In the genomic region with DNA sequence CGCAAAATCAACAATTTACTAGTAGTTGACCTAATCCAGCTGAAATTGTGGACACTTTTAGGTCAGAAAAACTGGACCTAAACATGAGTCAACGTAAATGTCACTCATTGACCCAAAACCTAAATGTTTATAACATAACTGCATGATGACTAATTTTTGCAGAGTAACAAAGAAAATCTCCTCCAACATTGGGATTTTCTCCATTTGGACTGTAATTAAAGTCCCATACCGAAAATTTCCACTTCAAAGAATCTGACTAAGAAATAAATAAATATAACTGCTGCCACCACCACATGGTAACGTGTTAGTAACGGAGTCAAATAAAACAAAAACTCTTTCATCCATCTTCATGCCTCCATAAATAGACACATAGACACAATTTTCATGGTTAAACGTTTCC, we compare ENCODE assay signal across 8 cellular contexts. TPM values are rescaled to one million over a fixed set of nuclear protein-coding genes. Genes with fewer than 3 reads are reported as not detected.
A peak's percentile ranks its signal among the peaks of the same experiment; 100 is the strongest.
DNase-seq lines count a peak whose midpoint lies in the region; ATAC-seq, FAIRE-seq and TF ChIP-seq lines count a peak whose summit lies in the region.

No MANE protein-coding gene starts in this region.

- no peak for FAIRE-seq in HepG2 (lab: Jason Lieb, UNC)

- TF ChIP-seq EP300 in HepG2 (IDR thresholded peaks at IDR 0.05; ENCODE audit: low read depth in 2 of 2, low read length in 2 of 2) = no peak
- TF ChIP-seq EP300 in HepG2 (CRISPR knock-in tag; IDR thresholded peaks at IDR 0.05; ENCODE audit: borderline replicate concordance) = no peak

- H3K27ac ChIP-seq in brain microvascular endothelial cell (peak overlapping the region; percentile 75), HepG2 (ENCODE audit: extremely low read length, insufficient read depth, low read length) (peak overlapping the region; percentile 85)

- peaks cover 49% of the 10 kb centered on the region for H3K4me1 ChIP-seq in HepG2 (ENCODE audit: insufficient read depth, low read length)

- H3K4me3 Mint-ChIP-seq in HFFc6 = peak overlapping the region; percentile 95

- H3K27me3 Mint-ChIP-seq in HFFc6 (ENCODE audit: insufficient read depth) = no peaks in the 10 kb centered on the region; the same call in 1 of the 2 replicates

- no peaks in the 10 kb centered on the region for H3K9me3 ChIP-seq in HepG2 (ENCODE audit: low read length)

- H3K4me2 ChIP-seq in HepG2 (ENCODE audit: low read depth, low read length) = peak overlapping the region; percentile 76

- TF ChIP-seq CTCF in AG04449 (IDR thresholded peaks at IDR 0.05; ENCODE audit: insufficient read depth, low read length, missing control alignments) (no peak), HFFc6 (IDR thresholded peaks at IDR 0.05) (no peak), brain microvascular endothelial cell (IDR thresholded peaks at IDR 0.05; ENCODE audit: low read depth, low read length, missing control alignments) (no peak), HepG2 (CRISPR knock-in tag; IDR thresholded peaks at IDR 0.05) (no peak)

- no peak overlapping the region for H2AFZ ChIP-seq in HepG2 (ENCODE audit: low read length)

- peaks cover 53% of the 10 kb centered on the region for H3K79me2 ChIP-seq in HepG2 (ENCODE audit: insufficient read depth, low read length)

- TF ChIP-seq RAD21 in HepG2 (CRISPR knock-in tag; IDR thresholded peaks at IDR 0.05) = no peak

- H3K36me3 ChIP-seq in brain microvascular endothelial cell (replicated peaks) = no peaks in the 10 kb centered on the region
- no peaks in the 10 kb centered on the region for H3K36me3 ChIP-seq in HepG2 (replicated peaks in 1 of 2; ENCODE audit: control insufficient read depth in 1 of 2, insufficient read depth in 2 of 2, low read length in 2 of 2)

- peak overlapping the region; percentile 76 for H3K4me3 ChIP-seq in AG04449 (ENCODE audit: low read depth, low read length)
- H3K4me3 ChIP-seq in brain microvascular endothelial cell (ENCODE audit: low read depth, low read length) = peak overlapping the region; percentile 76
- H3K4me3 ChIP-seq in HepG2 (replicated peaks in 1 of 3; ENCODE audit: insufficient read depth in 1 of 3, low read depth in 2 of 3, low read length in 3 of 3) = peak overlapping the region; percentile 76 to 82 (median 78)

- H3K27me3 ChIP-seq in brain microvascular endothelial cell (replicated peaks) (no peaks in the 10 kb centered on the region), HepG2 (ENCODE audit: control insufficient read depth in 1 of 2, insufficient read depth in 2 of 2, low read length in 2 of 2) (no peaks in the 10 kb centered on the region; a peak in 1 of 5 replicates)

- H3K9ac ChIP-seq in HepG2 (ENCODE audit: insufficient read depth, low read depth, low read length) = peak overlapping the region; percentile 80

- no TSS peak for BruUV-seq in HepG2 (replicated peaks; lab: Mats Ljungman, UMichigan)

- H4K20me1 ChIP-seq in HepG2 (ENCODE audit: insufficient read depth, low read length) = peaks cover 4% of the 10 kb centered on the region; the same call in 1 of the 2 replicates

- peaks cover 51% of the 10 kb centered on the region for H3K4me1 Mint-ChIP-seq in HFFc6 (ENCODE audit: low read depth)

- DNase-seq in AG04449 (ENCODE audit: low read depth, low spot score) (no peak), HFFc6 (peak; percentile 90), brain microvascular endothelial cell (peak; percentile 13), HepG2 (ENCODE audit: low spot score) (peak; percentile 35), putamen (ENCODE audit: low spot score) (no peak)
- no peak for DNase-seq in activated CD8-positive, alpha-beta memory T cell treated with anti-CD3 and anti-CD28 coated beads, Interleukin-2, amount 50 U/mL, for 48 hours
- no peak for DNase-seq in NK-92 treated with Interleukin-12 subunit alpha and Interleukin-12 subunit beta, amount 100 ng/mL, for 24 hours (lab: John Stamatoyannopoulos, UW)

- ATAC-seq in HepG2 (no peak), GM18858 (IDR thresholded peaks at IDR 0.05; ENCODE audit: unreplicated experiment) (no peak)

- POLR2A ChIA-PET in AG04449 (lab: Yijun Ruan, JAX) = no interaction called here
- POLR2A ChIA-PET in HepG2 (lab: Yijun Ruan, JAX) = interaction anchor here (1.3 to 2.9 kb wide), 5 partner anchors 7 to 57 kb away, joined by 6 to 20 read pairs (median 9); no protein-coding TSS in a partner anchor

- H3K27ac Mint-ChIP-seq in HFFc6 = peak overlapping the region; percentile 92

- in situ Hi-C loops in brain microvascular endothelial cell (cut with HindIII; ENCODE audit: low pct_ligation_motif_present, low sequenced_read_pairs) = no loop called here
- in situ Hi-C loops in HepG2 (cut with HindIII; ENCODE audit: extremely low pct_ligation_motif_present, low pct_unique_long_range_greater_than_20kb) = no loop called here

- peaks cover 5% of the 10 kb centered on the region; the same call in 1 of the 2 replicates for H3K36me3 Mint-ChIP-seq in HFFc6 (ENCODE audit: low read depth)

- CTCF ChIA-PET in AG04449 (lab: Yijun Ruan, JAX) = interaction anchor here (1.5 kb wide), 1 partner anchor 41 kb away, joined by 3 read pairs; no protein-coding TSS in a partner anchor
- CTCF ChIA-PET in HepG2 (lab: Yijun Ruan, JAX; ENCODE audit: low intra/inter-chr PET ratio, low total read pairs) = no interaction called here

- 6% methylated on average over 6 of the region's 6 CpGs for WGBS in HepG2 (ENCODE audit: low lambda C conversion rate)

- intact Hi-C loops in HepG2 (cut with micrococcal nuclease; ENCODE audit: unreplicated experiment) = loop anchor here (2.0 kb wide), 1 partner anchor 39 kb away; no protein-coding TSS in a partner anchor

- no peaks in the 10 kb centered on the region for H3K9me3 Mint-ChIP-seq in HFFc6

- TF ChIP-seq POLR2A in HepG2 (IDR thresholded peaks at IDR 0.05; ENCODE audit: insufficient read depth in 1 of 2, low read depth in 2 of 2, low read length in 2 of 2) = no peak

TF ChIP-seq in HepG2, 621 proteins besides CTCF, POLR2A, EP300 and RAD21:
- TF ChIP-seq PAWR (CRISPR knock-in tag; IDR thresholded peaks at IDR 0.05; ENCODE audit: borderline replicate concordance) = no peak
- TF ChIP-seq AGO1 (IDR thresholded peaks at IDR 0.05; ENCODE audit: low read depth, low read length, poor library complexity, severe bottlenecking) = no peak
- peak; percentile 54; the same call in 1 of the 2 replicates for TF ChIP-seq LCORL (IDR thresholded peaks at IDR 0.05)
- TF ChIP-seq LCORL (CRISPR knock-in tag; IDR thresholded peaks at IDR 0.05) = no peak
- TF ChIP-seq, protein P1, sequence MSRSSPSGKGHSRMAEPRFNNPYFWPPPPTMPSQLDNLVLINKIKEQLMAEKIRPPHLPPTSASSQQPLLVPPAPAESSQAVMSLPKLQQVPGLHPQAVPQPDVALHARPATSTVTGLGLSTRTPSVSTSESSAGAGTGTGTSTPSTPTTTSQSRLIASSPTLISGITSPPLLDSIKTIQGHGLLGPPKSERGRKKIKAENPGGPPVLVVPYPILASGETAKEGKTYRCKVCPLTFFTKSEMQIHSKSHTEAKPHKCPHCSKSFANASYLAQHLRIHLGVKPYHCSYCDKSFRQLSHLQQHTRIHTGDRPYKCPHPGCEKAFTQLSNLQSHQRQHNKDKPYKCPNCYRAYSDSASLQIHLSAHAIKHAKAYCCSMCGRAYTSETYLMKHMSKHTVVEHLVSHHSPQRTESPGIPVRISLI (CRISPR knock-in tag; IDR thresholded peaks at IDR 0.05; ENCODE audit: borderline replicate concordance) = no peak
- peak; percentile 22 for TF ChIP-seq SAP130 (CRISPR knock-in tag; IDR thresholded peaks at IDR 0.05; ENCODE audit: low read depth)

RNA-seq across cellular contexts. Expression of a gene that starts 1.9 kb away (rescaled TPM):
- 10 to 100 TPM; 15.1 to 19.0 (median 17.7) TPM for total RNA-seq in HFFc6 (2021; fragmentation: NEBNext Ultra II Directional; extraction: Animal tissue kit (Norgen Biotek cat#: 25700))
- 29.6 and 40.8 TPM in 2 replicates for total RNA-seq in HepG2 (2016; rRNA removed; fragmentation: Illumina TruSeq; extraction: Trizol)
- total RNA-seq in HepG2 (2016; cell fraction: cytosol; rRNA removed; fragmentation: Illumina TruSeq; extraction: Trizol; ENCODE audit: low read depth) = 22.0 and 26.3 TPM in 2 replicates
- 28.7 and 37.1 TPM in 2 replicates for total RNA-seq in HepG2 (2016; cell fraction: insoluble cytoplasmic fraction; rRNA removed; fragmentation: Illumina TruSeq; extraction: Trizol)
- 28.2 and 31.1 TPM in 2 replicates for total RNA-seq in HepG2 (2016; cell fraction: membrane; rRNA removed; fragmentation: Illumina TruSeq; extraction: Trizol)
- total RNA-seq in HepG2 (2016; cell fraction: nucleus; rRNA removed; fragmentation: Illumina TruSeq; extraction: Trizol) = 90.9 and 93.4 TPM in 2 replicates
- polyA plus RNA-seq in HepG2 (2011; rRNA removed) = 32.2 and 34.8 TPM in 2 replicates
- 17.7 and 29.2 TPM in 2 replicates for polyA plus RNA-seq in HepG2 (2011; cell fraction: cytosol; rRNA removed)
- polyA plus RNA-seq in HepG2 (2011; cell fraction: nucleus; rRNA removed) = 41.4 and 54.6 TPM in 2 replicates
- polyA plus RNA-seq in HepG2 (2012) = 38.8 and 45.2 TPM in 2 replicates
- polyA plus RNA-seq in HepG2 (2016; cell fraction: cytosol; fragmentation: Illumina TruSeq; extraction: Trizol; ENCODE audit: low read depth) = 4.8 TPM in 2 replicates
- polyA plus RNA-seq in HepG2 (2016; cell fraction: insoluble cytoplasmic fraction; fragmentation: Illumina TruSeq; extraction: Trizol; ENCODE audit: low read depth) = 26.1 and 28.8 TPM in 2 replicates
- polyA plus RNA-seq in HepG2 (2016; cell fraction: membrane; fragmentation: Illumina TruSeq; extraction: Trizol; ENCODE audit: low read depth) = 13.9 and 15.0 TPM in 2 replicates
- polyA plus RNA-seq in HepG2 (2016; cell fraction: nucleus; fragmentation: Illumina TruSeq; extraction: Trizol; ENCODE audit: insufficient read depth, low read depth) = 95.4 and 101 TPM in 2 replicates
- polyA minus RNA-seq in HepG2 (2011; rRNA and poly(A)+ RNA removed; ENCODE audit: low replicate concordance) = 50.6 and 153 TPM in 2 replicates
- 26.8 and 33.5 TPM in 2 replicates for polyA minus RNA-seq in HepG2 (2011; cell fraction: cytosol; rRNA and poly(A)+ RNA removed)
- polyA minus RNA-seq in HepG2 (2011; cell fraction: nucleus; rRNA and poly(A)+ RNA removed) = 180 and 197 TPM in 2 replicates

Comparison
In these comparisons a context has a peak if more than half of its experiments do, and no peak if none do; other contexts are left out.
1. DNase-seq: peak in HFFc6 (single experiment), brain microvascular endothelial cell (single experiment) and HepG2 (single experiment); none in AG04449 (single experiment), activated CD8-positive, alpha-beta memory T cell treated with anti-CD3 and anti-CD28 coated beads, Interleukin-2, amount 50 U/mL, for 48 hours (single experiment), putamen (single experiment) and NK-92 treated with Interleukin-12 subunit alpha and Interleukin-12 subunit beta, amount 100 ng/mL, for 24 hours (single experiment).
2. Peak in every context shown above with its lines, with median percentiles within 50 percentile points of each other: H3K4me3 ChIP-seq.